Comparison of ENCODE assay signal across 1 cellular context in genomic region chr7:1473864-1474512, GRCh38.
TF ChIP-seq lines count a peak whose summit lies in the region.

No MANE protein-coding gene starts in this region.

TF ChIP-seq in HEK293, 187 proteins besides CTCF, POLR2A, EP300 and RAD21 (continued from another document):
- TF ChIP-seq ZNF335 (tag by site-specific recombination; conservative IDR thresholded peaks at IDR 0.05) = 0 out of 2 replicates have a peak, but pooled peaks have one; percentile 18
- TF ChIP-seq SCRT2 (tag by site-specific recombination; IDR thresholded peaks at IDR 0.05) = no peak
- TF ChIP-seq KLF8 (tag by site-specific recombination; IDR thresholded peaks at IDR 0.05) = peak; percentile 46; the same call in 1 of the 2 replicates
- TF ChIP-seq ZNF610 (tag by site-specific recombination; IDR thresholded peaks at IDR 0.05; ENCODE audit: borderline replicate concordance) = no peak
- no peak for TF ChIP-seq ZNF433 (tag by site-specific recombination; IDR thresholded peaks at IDR 0.05; ENCODE audit: low read depth)
- TF ChIP-seq ZNF768 (tag by site-specific recombination; IDR thresholded peaks at IDR 0.05) = no peak
- TF ChIP-seq OSR2 (tag by site-specific recombination; IDR thresholded peaks at IDR 0.05) = 0 out of 2 replicates have a peak, but pooled peaks have one; percentile 10
- no peak for TF ChIP-seq ZNF157 (tag by site-specific recombination; IDR thresholded peaks at IDR 0.05)
- no peak for TF ChIP-seq SCRT1 (tag by site-specific recombination; IDR thresholded peaks at IDR 0.05; ENCODE audit: borderline replicate concordance)
- no peak for TF ChIP-seq ZSCAN5A (tag by site-specific recombination; IDR thresholded peaks at IDR 0.05)
- TF ChIP-seq ZNF544 (tag by site-specific recombination; IDR thresholded peaks at IDR 0.05) = no peak
- TF ChIP-seq ZBTB48 (tag by site-specific recombination; IDR thresholded peaks at IDR 0.05) = no peak
- no peak for TF ChIP-seq ZNF518A (tag by site-specific recombination; conservative IDR thresholded peaks at IDR 0.05; ENCODE audit: low read depth)
- TF ChIP-seq KLF17 (tag by site-specific recombination; IDR thresholded peaks at IDR 0.05) = peak; percentile 70
- TF ChIP-seq ZFHX2 (tag by site-specific recombination; conservative IDR thresholded peaks at IDR 0.05) = peak; percentile 79
- TF ChIP-seq ZNF830 (tag by site-specific recombination; IDR thresholded peaks at IDR 0.05; ENCODE audit: low read depth) = no peak
- TF ChIP-seq EGR2 (tag by site-specific recombination; IDR thresholded peaks at IDR 0.05; ENCODE audit: low read depth) = peak; percentile 73
- TF ChIP-seq ZNF10 (tag by site-specific recombination; IDR thresholded peaks at IDR 0.05) = no peak
- no peak for TF ChIP-seq ZEB2 (tag by site-specific recombination; IDR thresholded peaks at IDR 0.05)
